ENCODE assay signal across 6 cellular contexts in genomic region chr3:54665201-54665600, GRCh38.
"Had no signal": no experiment of that assay in that cellular context is flagged by ENCODE, and none has a peak within 500 bp of the region (broad histone marks: within the 10 kb centered on the region; RNA-seq: fewer than 3 reads in every experiment).

No MANE protein-coding gene starts in this region.

- H3K27ac Mint-ChIP-seq: IgD-negative memory B cell had no signal

- FAIRE-seq: HepG2, HTR-8/SVneo, K562 had no signal

- H3K4me3 ChIP-seq: K562 had no signal

- H3K4me3 Mint-ChIP-seq: IgD-negative memory B cell had no signal

- DNase-seq: IMR-90 had no signal

- H3K36me3 Mint-ChIP-seq: IgD-negative memory B cell had no signal

- H3K4me1 Mint-ChIP-seq: IgD-negative memory B cell had no signal

- H3K27me3 Mint-ChIP-seq: IgD-negative memory B cell had no signal

- H3K27ac ChIP-seq: HL-60 had no signal
